9 cellular contexts compared by ENCODE assay signal in genomic region chrX:108090474-108091265, GRCh38. TPM values are rescaled to one million over a fixed set of nuclear protein-coding genes. Genes with fewer than 3 reads are reported as not detected.
DNase-seq lines count a peak whose midpoint lies in the region; ATAC-seq, FAIRE-seq and TF ChIP-seq lines count a peak whose summit lies in the region.
"Had no signal": no experiment of that assay in that cellular context is flagged by ENCODE, and none has a peak within 500 bp of the region (broad histone marks: within the 10 kb centered on the region; RNA-seq: fewer than 3 reads in every experiment).

No MANE protein-coding gene starts in this region.

- H3K27me3 ChIP-seq in DND-41 (ENCODE audit: insufficient read depth, low read length, poor library complexity): no peaks in the 10 kb centered on the region
- H3K27me3 ChIP-seq in WERI-Rb-1 (ENCODE audit: insufficient read depth, low read depth, severe bottlenecking): peaks cover 4% of the 10 kb centered on the region
- no peaks in the 10 kb centered on the region for H3K27me3 ChIP-seq in uterus

- no peak overlapping the region for H3K4me3 Mint-ChIP-seq in HFFc6

- H3K79me2 ChIP-seq in DND-41 (ENCODE audit: insufficient read depth, low read length): peaks cover 35% of the 10 kb centered on the region

- H3K27ac ChIP-seq in DND-41 (ENCODE audit: low read length) (peak overlapping the region; percentile 91), WERI-Rb-1 (peak overlapping the region; percentile 80), kidney (ENCODE audit: low read depth in 2 of 2, low read length in 2 of 2) (peak overlapping the region; percentile 71 to 77), uterus (peak overlapping the region; percentile 75 to 84)

- no peak for TF ChIP-seq POLR2A in uterus (IDR thresholded peaks at IDR 0.05)

- intact Hi-C loops in kidney (cut with DNase I): no loop called here
- intact Hi-C loops in uterus (cut with DNase I; ENCODE audit: low total_unique reads): no loop called here

- H3K4me2 ChIP-seq in DND-41 (ENCODE audit: insufficient read depth, low read length): peak overlapping the region; percentile 66

- peaks cover 19% of the 10 kb centered on the region for H3K4me1 Mint-ChIP-seq in HFFc6 (ENCODE audit: low read depth)

- peaks cover 22% of the 10 kb centered on the region; the same call in 1 of the 2 replicates for H3K4me1 ChIP-seq in DND-41 (ENCODE audit: insufficient read depth, low read length)
- no peaks in the 10 kb centered on the region for H3K4me1 ChIP-seq in kidney (ENCODE audit: control insufficient read depth in 1 of 2, insufficient read depth in 1 of 2, low read depth in 1 of 2, low read length in 2 of 2)
- H3K4me1 ChIP-seq in uterus: no peaks in the 10 kb centered on the region

- peak overlapping the region; percentile 91 for H2AFZ ChIP-seq in DND-41 (ENCODE audit: low read depth, low read length)

- TF ChIP-seq CTCF in DND-41 (IDR thresholded peaks at IDR 0.05; ENCODE audit: borderline replicate concordance, extremely low read depth, low read length, poor library complexity, severe bottlenecking): no peak
- TF ChIP-seq CTCF in HFFc6 (IDR thresholded peaks at IDR 0.05): no peak
- no peak for TF ChIP-seq CTCF in WERI-Rb-1 (IDR thresholded peaks at IDR 0.05; ENCODE audit: low read depth, low read length)
- no peak for TF ChIP-seq CTCF in kidney (IDR thresholded peaks at IDR 0.05; ENCODE audit: borderline replicate concordance, extremely low read depth, insufficient read depth)
- no peak for TF ChIP-seq CTCF in uterus (IDR thresholded peaks at IDR 0.05)

- ATAC-seq in DND-41 (ENCODE audit: insufficient read depth, low read depth) (no peak), HG03159 (IDR thresholded peaks at IDR 0.05; ENCODE audit: unreplicated experiment) (no peak)

- no peaks in the 10 kb centered on the region for H3K27me3 Mint-ChIP-seq in HFFc6 (ENCODE audit: insufficient read depth)

- H3K27ac Mint-ChIP-seq in HFFc6: no peak overlapping the region
- H3K27ac Mint-ChIP-seq: T-helper 1 cell treated with Interleukin-12 subunit alpha and Interleukin-12 subunit beta and Interleukin-4 antibody, amounts not matched to agents 30 μg/mL and 1 μg/mL, for 36 hours had no signal

- H3K36me3 Mint-ChIP-seq in HFFc6 (ENCODE audit: low read depth): no peaks in the 10 kb centered on the region; the same call in 1 of the 2 replicates

- no peak for DNase-seq in DND-41
- DNase-seq in HFFc6: peak; percentile 61
- no peak for DNase-seq in WERI-Rb-1
- DNase-seq in kidney: no peak
- no peak for DNase-seq in uterus
- DNase-seq in NCI-H1417 treated with DMSO at 0.1 percent for 48 hours (lab: John Stamatoyannopoulos, UW): no peak
- DNase-seq in NCI-H1436 (lab: John Stamatoyannopoulos, UW): no peak

- H3K9me3 ChIP-seq in DND-41 (ENCODE audit: insufficient read depth, low read length, severe bottlenecking): no peaks in the 10 kb centered on the region
- no peaks in the 10 kb centered on the region for H3K9me3 ChIP-seq in WERI-Rb-1 (ENCODE audit: severe bottlenecking)
- H3K9me3 ChIP-seq in kidney (ENCODE audit: control insufficient read depth in 1 of 2, low read length in 2 of 2): no peaks in the 10 kb centered on the region
- no peaks in the 10 kb centered on the region for H3K9me3 ChIP-seq in uterus

- H3K36me3 ChIP-seq in DND-41 (ENCODE audit: insufficient read depth, low read length) (peaks cover 20% of the 10 kb centered on the region), WERI-Rb-1 (no peaks in the 10 kb centered on the region; the same call in 1 of the 2 replicates), kidney (ENCODE audit: control insufficient read depth in 1 of 2, insufficient read depth in 2 of 2, low read length in 2 of 2) (peaks cover 3 to 4% of the 10 kb centered on the region in 2 donors), uterus (no peaks in the 10 kb centered on the region)

- no peaks in the 10 kb centered on the region; the same call in 1 of the 2 replicates for H4K20me1 ChIP-seq in DND-41 (ENCODE audit: insufficient read depth, low read length)

- H3K4me3 ChIP-seq in DND-41 (ENCODE audit: low read depth in 1 of 2, low read length in 2 of 2) (peak overlapping the region; percentile 59 to 80), WERI-Rb-1 (ENCODE audit: low read depth, low read length) (peak overlapping the region; percentile 58), kidney (ENCODE audit: low read length in 2 of 2) (peak overlapping the region; percentile 75 to 87), uterus (peak overlapping the region; percentile 44 to 55)

- H3K9ac ChIP-seq in DND-41 (ENCODE audit: low read depth, low read length) (peak overlapping the region; percentile 74), kidney (ENCODE audit: low read length in 2 of 2) (peak overlapping the region; percentile 80 to 90)

- H3K9me3 Mint-ChIP-seq in HFFc6: no peaks in the 10 kb centered on the region
- H3K9me3 Mint-ChIP-seq: T-helper 1 cell treated with Interleukin-12 subunit alpha and Interleukin-12 subunit beta and Interleukin-4 antibody, amounts not matched to agents 30 μg/mL and 1 μg/mL, for 36 hours had no signal

- FAIRE-seq in kidney (lab: Jason Lieb, UNC): no peak

RNA-seq across cellular contexts. Expression of gene PSMD10, which starts 0.7 kb away (rescaled TPM):
- total RNA-seq in HFFc6 (2021; fragmentation: NEBNext Ultra II Directional; extraction: Animal tissue kit (Norgen Biotek cat#: 25700)): 10 to 100 TPM; 66.1 to 73.8 (median 69.2) TPM
- total RNA-seq in kidney (32.7 TPM), uterus (10 to 100 TPM; 19.1 to 89.9 (median 43.6) TPM)
- 36.1 TPM for polyA plus RNA-seq in kidney (ENCODE audit: insufficient read depth, low read depth, low replicate concordance)

RNA-seq across cellular contexts. Expression of gene ATG4A, which starts 0.9 kb away (rescaled TPM):
- total RNA-seq in HFFc6 (2021; fragmentation: NEBNext Ultra II Directional; extraction: Animal tissue kit (Norgen Biotek cat#: 25700)): 10 to 100 TPM; 11.6 to 15.0 (median 13.4) TPM
- total RNA-seq in kidney (14.7 TPM), uterus (10 to 100 TPM in 2 of 4 donors, 1 to 10 TPM in 2; 4.9 to 13.2 (median 8.9) TPM)
- 17.1 TPM for polyA plus RNA-seq in kidney (ENCODE audit: insufficient read depth, low read depth, low replicate concordance)

RNA-seq across cellular contexts. Expression of gene VSIG1, which starts 45.8 kb away (rescaled TPM):
- not detected for total RNA-seq in HFFc6 (2021; fragmentation: NEBNext Ultra II Directional; extraction: Animal tissue kit (Norgen Biotek cat#: 25700))
- total RNA-seq in kidney: 1.4 TPM
- not detected for polyA plus RNA-seq in kidney (ENCODE audit: insufficient read depth, low read depth, low replicate concordance)
- total RNA-seq in uterus: under 1 TPM in 2 of 4 donors, not detected in 2; 0.37 to 0.48 TPM
